ENCODE assay signal across 9 cellular contexts in genomic region chr2:200747668-200748618, GRCh38.
DNase-seq lines count a peak whose midpoint lies in the region; ATAC-seq and TF ChIP-seq lines count a peak whose summit lies in the region.
"Had no signal": no experiment of that assay in that cellular context is flagged by ENCODE, and none has a peak within 500 bp of the region (broad histone marks: within the 10 kb centered on the region; RNA-seq: fewer than 3 reads in every experiment).

No MANE protein-coding gene starts in this region.

- peaks cover 0 to 8% (median 0%) of the 10 kb centered on the region in 5 donors for H3K27me3 Mint-ChIP-seq in naive thymus-derived CD8-positive, alpha-beta T cell

- peak overlapping the region; percentile 27; the same call in 1 of the 2 replicates for H3K4me2 ChIP-seq in MM.1S (ENCODE audit: low read depth, low read length)

- no peaks in the 10 kb centered on the region for H3K9me3 Mint-ChIP-seq in naive thymus-derived CD8-positive, alpha-beta T cell

- H3K9ac ChIP-seq in MM.1S (ENCODE audit: low read length) (no peak overlapping the region), colonic mucosa (ENCODE audit: low read depth in 2 of 2, low read length in 2 of 2) (peak overlapping the region in 1 of 2 donors; percentile 9)

- H2AFZ ChIP-seq in MM.1S (ENCODE audit: low read length): 0 out of 2 replicates have a peak overlapping the region, but pooled peaks have one; percentile 25

- no peak overlapping the region for H3K4me3 Mint-ChIP-seq in naive thymus-derived CD8-positive, alpha-beta T cell

- H3K4me1 ChIP-seq in MM.1S (ENCODE audit: low read length): no peaks in the 10 kb centered on the region
- H3K4me1 ChIP-seq in colonic mucosa: peaks cover 6% of the 10 kb centered on the region

- no peaks in the 10 kb centered on the region for H3K27me3 ChIP-seq in MM.1S (replicated peaks; ENCODE audit: insufficient read depth, low read length)
- no peaks in the 10 kb centered on the region for H3K27me3 ChIP-seq in colonic mucosa

- intact Hi-C loops in colonic mucosa (cut with DNase I): no loop called here

- H3K9me2 ChIP-seq in MM.1S (replicated peaks; ENCODE audit: insufficient read depth, low read length): no peaks in the 10 kb centered on the region

- H3K36me3 ChIP-seq in MM.1S (replicated peaks; ENCODE audit: insufficient read depth, low read length) (no peaks in the 10 kb centered on the region), colonic mucosa (no peaks in the 10 kb centered on the region)

- no peak for ATAC-seq in naive thymus-derived CD8-positive, alpha-beta T cell

- no peaks in the 10 kb centered on the region for H3K4me1 Mint-ChIP-seq in naive thymus-derived CD8-positive, alpha-beta T cell

- H3K4me3 ChIP-seq in AG10803 (ENCODE audit: low read length): no peak overlapping the region
- H3K4me3 ChIP-seq in MM.1S (ENCODE audit: low read length): no peak overlapping the region
- H3K4me3 ChIP-seq in colonic mucosa: no peak overlapping the region

- POLR2A ChIA-PET in naive thymus-derived CD8-positive, alpha-beta T cell (lab: Charles Lee): no interaction called here

- no peak for TF ChIP-seq CTCF in AG10803 (conservative IDR thresholded peaks at IDR 0.05; ENCODE audit: low read length)
- TF ChIP-seq CTCF in MM.1S (IDR thresholded peaks at IDR 0.05; ENCODE audit: low read length): no peak
- no peak for TF ChIP-seq CTCF in colonic mucosa (IDR thresholded peaks at IDR 0.05)

- no peaks in the 10 kb centered on the region for H4K20me1 ChIP-seq in MM.1S (ENCODE audit: insufficient read depth, low read length)

- H3K27ac ChIP-seq in MM.1S (ENCODE audit: low read length): no peak overlapping the region; the same call in 1 of the 2 replicates
- no peak overlapping the region for H3K27ac ChIP-seq in colonic mucosa

- H3F3A ChIP-seq in MM.1S (ENCODE audit: insufficient read depth, low read length): no peaks in the 10 kb centered on the region

- no peaks in the 10 kb centered on the region for H3K36me3 Mint-ChIP-seq in naive thymus-derived CD8-positive, alpha-beta T cell

- DNase-seq in AG10803 (ENCODE audit: low read depth) (peak; percentile 68), MM.1S (peak; percentile 64), colonic mucosa (peak; percentile 43), non-pigmented ciliary epithelial cell (ENCODE audit: low read depth) (peak; percentile 98), NCI-H524 treated with DMSO at 0.1 percent for 48 hours (lab: John Stamatoyannopoulos, UW) (no peak), 8988T (no peak), pons (ENCODE audit: low spot score) (no peak)
- no peak for DNase-seq in naive thymus-derived CD8-positive, alpha-beta T cell
- DNase-seq: activated CD4-positive, alpha-beta T cell treated with anti-CD3 and anti-CD28 coated beads for 1 hour had no signal

- H3K79me2 ChIP-seq in MM.1S (ENCODE audit: low read length): no peaks in the 10 kb centered on the region

- H3K9me3 ChIP-seq in MM.1S (replicated peaks; ENCODE audit: insufficient read depth, low read length) (no peaks in the 10 kb centered on the region), colonic mucosa (no peaks in the 10 kb centered on the region)

- peak overlapping the region in 1 of 10 donors; percentile 9 for H3K27ac Mint-ChIP-seq in naive thymus-derived CD8-positive, alpha-beta T cell

Comparison
In these comparisons a context has a peak if more than half of its experiments do, and no peak if none do; other contexts are left out.
1. DNase-seq: peak in AG10803 (single experiment), MM.1S (single experiment), colonic mucosa (single experiment) and non-pigmented ciliary epithelial cell (single experiment); none in naive thymus-derived CD8-positive, alpha-beta T cell (0 of 10), NCI-H524 treated with DMSO at 0.1 percent for 48 hours (single experiment), 8988T (single experiment) and pons (single experiment).